ENCODE assay signal across 15 cellular contexts in genomic region chr1:6782151-6782550, GRCh38. TPM values are rescaled to one million over a fixed set of nuclear protein-coding genes. Genes with fewer than 3 reads are reported as not detected.
A peak's percentile ranks its signal among the peaks of the same experiment; 100 is the strongest.
DNase-seq lines count a peak whose midpoint lies in the region; ATAC-seq and TF ChIP-seq lines count a peak whose summit lies in the region.
"Had no signal": no experiment of that assay in that cellular context is flagged by ENCODE, and none has a peak within 500 bp of the region (broad histone marks: within the 10 kb centered on the region; RNA-seq: fewer than 3 reads in every experiment).

No MANE protein-coding gene starts in this region.

- H3K9me1 ChIP-seq in IMR-90 (ENCODE audit: insufficient read depth, low read length), result peaks cover 7% of the 10 kb centered on the region

- no peak overlapping the region for H3K18ac ChIP-seq in IMR-90 (ENCODE audit: low read depth, low read length)

- TF ChIP-seq CTCF in IMR-90 (conservative IDR thresholded peaks at IDR 0.05; ENCODE audit: low read depth, low read length) (no peak), RWPE1 (conservative IDR thresholded peaks at IDR 0.05; ENCODE audit: low read depth) (no peak), coronary artery (IDR thresholded peaks at IDR 0.05) (no peak)

- TF ChIP-seq POLR2A in IMR-90 (IDR thresholded peaks at IDR 0.05; ENCODE audit: low read depth, low read length), result no peak

- H2BK120ac ChIP-seq in IMR-90 (ENCODE audit: low read depth, low read length), result no peak overlapping the region

- 79% methylated on average over 2 of the region's 6 CpGs; no CpG with 5 or more reads in 1 of the 2 experiments for WGBS in IMR-90 (ENCODE audit: extremely low coverage in 2 of 2, insufficient read length in 1 of 2), 2 experiments

- no peak overlapping the region for H3K56ac ChIP-seq in IMR-90 (ENCODE audit: extremely low read depth, insufficient read depth, low read length)

- H3K27me3 ChIP-seq in BLaER1 (no peaks in the 10 kb centered on the region), IMR-90 (ENCODE audit: control insufficient read depth, insufficient read depth, low read length) (no peaks in the 10 kb centered on the region)

- no peak overlapping the region for H2BK15ac ChIP-seq in IMR-90 (ENCODE audit: low read depth, low read length)

- dilution Hi-C loops in IMR-90 (cut with HindIII; ENCODE audit: low sequenced_read_pairs, unreplicated experiment), result no loop called here

- no peak overlapping the region for H3K14ac ChIP-seq in IMR-90 (replicated peaks; ENCODE audit: low read depth, low read length)

- H3K4me2 ChIP-seq in BLaER1, result peak overlapping the region; percentile 45
- no peak overlapping the region for H3K4me2 ChIP-seq in IMR-90 (ENCODE audit: low read depth, low read length)

- DNase-seq in IMR-90 (no peak), RWPE1 (ENCODE audit: low spot score) (no peak), coronary artery (ENCODE audit: low spot score) (no peak), AML-193 (lab: John Stamatoyannopoulos, UW) (no peak)
- DNase-seq: ACHN; C1 segment of cervical spinal cord; CD4-positive, CD25-positive, alpha-beta regulatory T cell; CD8-positive, alpha-beta memory T cell; COR-L47; DMS 273 treated with DMSO at 0.1 percent for 48 hours; GM23248 had no signal

- H2AFZ ChIP-seq in IMR-90 (replicated peaks; ENCODE audit: low read length, poor library complexity), result no peak overlapping the region
- H2AFZ ChIP-seq: GM23248 had no signal

- POLR2A ChIA-PET in IMR-90 (lab: Charles Lee; ENCODE audit: unreplicated experiment) (no interaction called here), RWPE1 (lab: Yijun Ruan, JAX; ENCODE audit: low non-redundant PET) (no interaction called here)

- no peak overlapping the region for H3K4ac ChIP-seq in IMR-90 (ENCODE audit: low read depth, low read length)

- H2AK5ac ChIP-seq in IMR-90 (ENCODE audit: low read depth, low read length), result peak overlapping the region; percentile 14; the same call in 1 of the 2 replicates

- H2BK20ac ChIP-seq in IMR-90 (ENCODE audit: low read depth, low read length), result no peak overlapping the region

- no peak overlapping the region for H3K23ac ChIP-seq in IMR-90 (ENCODE audit: low read depth, low read length)

- BruUV-seq in IMR-90 (replicated peaks; lab: Mats Ljungman, UMichigan), result no TSS peak

- no peak overlapping the region for H2BK5ac ChIP-seq in IMR-90 (ENCODE audit: low read depth, low read length, poor library complexity, severe bottlenecking)

- no peak for ATAC-seq in IMR-90 (ENCODE audit: low read depth)
- ATAC-seq: HepG2 had no signal

- no peak overlapping the region for H4K91ac ChIP-seq in IMR-90 (ENCODE audit: insufficient read depth, low read depth, low read length)

- no peak overlapping the region for H2AK9ac ChIP-seq in IMR-90 (replicated peaks; ENCODE audit: low read depth, low read length, poor library complexity)

- H3K9me3 Mint-ChIP-seq in dendritic cell treated with granulocyte-macrophage colony-stimulating factor and Interleukin-4, amounts not matched to agents 40 ng/mL and 50 ng/mL, for 4 days, result peaks cover 3% of the 10 kb centered on the region
- H3K9me3 Mint-ChIP-seq: CD8-positive, alpha-beta memory T cell had no signal

- H3K4me3 Mint-ChIP-seq in dendritic cell treated with granulocyte-macrophage colony-stimulating factor and Interleukin-4, amounts not matched to agents 40 ng/mL and 50 ng/mL, for 4 days, result no peak overlapping the region

- H3K36me3 ChIP-seq in BLaER1 (no peaks in the 10 kb centered on the region), IMR-90 (ENCODE audit: control insufficient read depth, insufficient read depth, low read length) (no peaks in the 10 kb centered on the region)
- H3K36me3 ChIP-seq: HAP-1 had no signal

- H4K5ac ChIP-seq in IMR-90 (ENCODE audit: low read depth, low read length), result no peak overlapping the region

- intact Hi-C loops in IMR-90 (cut with micrococcal nuclease), result no loop called here
- intact Hi-C loops in dendritic cell treated with granulocyte-macrophage colony-stimulating factor and Interleukin-4, amounts not matched to agents 40 ng/mL and 50 ng/mL, for 4 days (cut with micrococcal nuclease), result loop anchor here (5.0 kb wide), 2 partner anchors 40 to 55 kb away; no protein-coding TSS in a partner anchor

- H4K8ac ChIP-seq in IMR-90 (ENCODE audit: low read depth in 2 of 2, low read length in 2 of 2), result no peak overlapping the region

- peak overlapping the region; percentile 39 for H3K27ac Mint-ChIP-seq in dendritic cell treated with granulocyte-macrophage colony-stimulating factor and Interleukin-4, amounts not matched to agents 40 ng/mL and 50 ng/mL, for 4 days

- H3K79me1 ChIP-seq in IMR-90 (ENCODE audit: low read depth in 1 of 2, low read length in 2 of 2), result peaks cover 14 to 15% of the 10 kb centered on the region in 2 experiments

- H3K36me3 Mint-ChIP-seq in dendritic cell treated with granulocyte-macrophage colony-stimulating factor and Interleukin-4, amounts not matched to agents 40 ng/mL and 50 ng/mL, for 4 days (ENCODE audit: low read depth), result peaks cover 15% of the 10 kb centered on the region
- H3K36me3 Mint-ChIP-seq: CD4-positive, CD25-positive, alpha-beta regulatory T cell had no signal

- H3K27ac ChIP-seq in BLaER1 (no peak overlapping the region), IMR-90 (ENCODE audit: insufficient read depth, low read length) (no peak overlapping the region), RWPE1 (no peak overlapping the region), coronary artery (no peak overlapping the region)
- H3K27ac ChIP-seq: GM23248 had no signal

- no peak for TF ChIP-seq RAD21 in IMR-90 (IDR thresholded peaks at IDR 0.05; ENCODE audit: low read length)

- H3K9me3 ChIP-seq in BLaER1 (no peaks in the 10 kb centered on the region), IMR-90 (ENCODE audit: control insufficient read depth, insufficient read depth, low read length) (no peaks in the 10 kb centered on the region)
- H3K9me3 ChIP-seq: HAP-1 had no signal

- H3K4me3 ChIP-seq in BLaER1 (no peak overlapping the region), IMR-90 (ENCODE audit: insufficient read depth, low read depth, low read length) (no peak overlapping the region), coronary artery (no peak overlapping the region)
- H3K4me3 ChIP-seq: GM23248, HAP-1 had no signal

- H3K9ac ChIP-seq in BLaER1, result no peak overlapping the region
- H3K9ac ChIP-seq in IMR-90 (ENCODE audit: low read depth, low read length), result no peak overlapping the region
- H3K9ac ChIP-seq: GM23248 had no signal

- in situ Hi-C loops in IMR-90 (cut with MboI; ENCODE audit: low sequenced_read_pairs), result no loop called here

- peaks cover 44% of the 10 kb centered on the region for H3K4me1 ChIP-seq in BLaER1
- peaks cover 3% of the 10 kb centered on the region for H3K4me1 ChIP-seq in IMR-90 (ENCODE audit: control insufficient read depth, insufficient read depth, low read length)

- H3K4me1 Mint-ChIP-seq in dendritic cell treated with granulocyte-macrophage colony-stimulating factor and Interleukin-4, amounts not matched to agents 40 ng/mL and 50 ng/mL, for 4 days (ENCODE audit: low read depth), result peaks cover 24% of the 10 kb centered on the region

- CTCF ChIA-PET in IMR-90 (lab: Yijun Ruan, JAX), result no interaction called here
- CTCF ChIA-PET in RWPE1 (lab: Yijun Ruan, JAX), result interaction anchor here (0.6 kb wide), 3 partner anchors 175 to 865 kb away, joined by 3 to 6 read pairs (median 4); no protein-coding TSS in a partner anchor

- H4K20me1 ChIP-seq in BLaER1 (peaks cover 14% of the 10 kb centered on the region), IMR-90 (ENCODE audit: insufficient read depth, low read length) (peaks cover 13% of the 10 kb centered on the region; the same call in 1 of the 2 replicates)

- no peaks in the 10 kb centered on the region for H3K27me3 Mint-ChIP-seq in dendritic cell treated with granulocyte-macrophage colony-stimulating factor and Interleukin-4, amounts not matched to agents 40 ng/mL and 50 ng/mL, for 4 days

TF ChIP-seq in IMR-90, 13 proteins besides CTCF, POLR2A, EP300 and RAD21:
- no peak for TF ChIP-seq RCOR1 (IDR thresholded peaks at IDR 0.05; ENCODE audit: insufficient replicate concordance, low read length)

RNA-seq across cellular contexts. Expression of gene CAMTA1, which starts 3.1 kb away (rescaled TPM):
- total RNA-seq in IMR-90 (2012; rRNA removed), result 35.5 and 65.3 TPM in 2 replicates
- polyA plus RNA-seq in IMR-90 (2012; rRNA removed), result 52.0 and 74.3 TPM in 2 replicates
- 41.7 and 81.6 TPM in 2 replicates for polyA plus RNA-seq in IMR-90 (2012; cell fraction: cytosol; rRNA removed)
- 8.2 and 38.2 TPM in 2 replicates for polyA plus RNA-seq in IMR-90 (2012; cell fraction: nucleus; rRNA removed; ENCODE audit: low replicate concordance)
